In genomic region chr2:85770369-85770768, GRCh38 we compare ENCODE assay signal across 14 cellular contexts. TPM values are rescaled to one million over a fixed set of nuclear protein-coding genes. Genes with fewer than 3 reads are reported as not detected.
A peak's percentile ranks its signal among the peaks of the same experiment; 100 is the strongest.
DNase-seq lines count a peak whose midpoint lies in the region; TF ChIP-seq lines count a peak whose summit lies in the region.
"Had no signal": no experiment of that assay in that cellular context is flagged by ENCODE, and none has a peak within 500 bp of the region (broad histone marks: within the 10 kb centered on the region; RNA-seq: fewer than 3 reads in every experiment).

No MANE protein-coding gene starts in this region.

- WGBS in spleen, 5 donors, result 73 to 91% (median 88%) methylated on average over 12 of the region's 12 CpGs

- peak overlapping the region in 5 of 8 donors; percentile 71 to 85 (median 75) for H3K27ac ChIP-seq in spleen
- H3K27ac ChIP-seq: ovary had no signal

- peak overlapping the region; percentile 73 for H3K9ac ChIP-seq in adipocyte (ENCODE audit: low read length)

- DNase-seq in EL, result peak; percentile 45
- DNase-seq in adipocyte (ENCODE audit: low read depth), result no peak
- peak; percentile 57 for DNase-seq in left kidney (ENCODE audit: low read depth, low spot score)
- DNase-seq in spleen, result no peak
- no peak for DNase-seq in activated CD4-positive, alpha-beta T cell treated with anti-CD3 and anti-CD28 coated beads, Interleukin-2, amount 50 U/mL, for 4 hours
- no peak for DNase-seq in NCI-H2081 (lab: John Stamatoyannopoulos, UW)
- no peak for DNase-seq in activated effector memory CD4-positive, alpha-beta T cell treated with Interleukin-2 at 50 U/mL for 16 hours
- DNase-seq in NCI-H345 treated with DMSO at 0.1 percent for 48 hours (lab: John Stamatoyannopoulos, UW; ENCODE audit: unreplicated experiment), result no peak
- DNase-seq: activated naive CD4-positive, alpha-beta T cell; dorsolateral prefrontal cortex; GF-D8; KG1; NK-92 treated with Interleukin-12 subunit alpha and Interleukin-12 subunit beta, amount 100 ng/mL, for 24 hours; ovary had no signal

- peaks cover 56% of the 10 kb centered on the region for H3K36me3 ChIP-seq in adipocyte (ENCODE audit: control insufficient read depth, insufficient read depth, low read length, severe bottlenecking)
- no peaks in the 10 kb centered on the region for H3K36me3 ChIP-seq in spleen
- H3K36me3 ChIP-seq: ovary had no signal

- H3K27me3 ChIP-seq in adipocyte (replicated peaks; ENCODE audit: control insufficient read depth, insufficient read depth, low read length) (no peaks in the 10 kb centered on the region), spleen (replicated peaks in 1 of 7) (peaks cover 0 to 80% (median 3%) of the 10 kb centered on the region in 7 donors)
- H3K27me3 ChIP-seq: dorsolateral prefrontal cortex, ovary had no signal

- H3K9me3 ChIP-seq in adipocyte (ENCODE audit: control insufficient read depth, low read length) (no peaks in the 10 kb centered on the region), spleen (no peaks in the 10 kb centered on the region)
- H3K9me3 ChIP-seq: ovary had no signal

- intact Hi-C loops in spleen (cut with DNase I; ENCODE audit: low total_unique reads), result no loop called here

- H3K4me3 ChIP-seq in adipocyte (ENCODE audit: low read length) (no peak overlapping the region), spleen (no peak overlapping the region)
- H3K4me3 ChIP-seq: ovary had no signal

- no peak for TF ChIP-seq CTCF in spleen (IDR thresholded peaks at IDR 0.05 in 8 of 11, conservative IDR thresholded peaks at IDR 0.05 in 3 of 11)

- peaks cover 72% of the 10 kb centered on the region for H3K4me1 ChIP-seq in adipocyte (ENCODE audit: control insufficient read depth, insufficient read depth, low read length)
- peaks cover 23 to 97% (median 76%) of the 10 kb centered on the region in 6 donors for H3K4me1 ChIP-seq in spleen

- TF ChIP-seq POLR2A in spleen (IDR thresholded peaks at IDR 0.05), result no peak

RNA-seq across cellular contexts. Expression of gene ATOH8, which starts 16.6 kb away (rescaled TPM):
- total RNA-seq in spleen, result 10 to 100 TPM in 6 of 7 donors, 1 to 10 TPM in 1; 6.4 to 53.0 (median 18.6) TPM
- 10 to 100 TPM in 1 of 3 donors, 1 to 10 TPM in 2; 7.2 to 17.6 (median 9.4) TPM for polyA plus RNA-seq in spleen

Comparison
In these comparisons a context has a peak if more than half of its experiments do, and no peak if none do; other contexts are left out.
1. DNase-seq: peak in EL (single experiment) and left kidney (single experiment); none in adipocyte (single experiment), spleen (single experiment), activated CD4-positive, alpha-beta T cell treated with anti-CD3 and anti-CD28 coated beads, Interleukin-2, amount 50 U/mL, for 4 hours (0 of 2), NCI-H2081 (0 of 2), activated effector memory CD4-positive, alpha-beta T cell treated with Interleukin-2 at 50 U/mL for 16 hours (single experiment) and NCI-H345 treated with DMSO at 0.1 percent for 48 hours (single experiment).